In the genomic region with DNA sequence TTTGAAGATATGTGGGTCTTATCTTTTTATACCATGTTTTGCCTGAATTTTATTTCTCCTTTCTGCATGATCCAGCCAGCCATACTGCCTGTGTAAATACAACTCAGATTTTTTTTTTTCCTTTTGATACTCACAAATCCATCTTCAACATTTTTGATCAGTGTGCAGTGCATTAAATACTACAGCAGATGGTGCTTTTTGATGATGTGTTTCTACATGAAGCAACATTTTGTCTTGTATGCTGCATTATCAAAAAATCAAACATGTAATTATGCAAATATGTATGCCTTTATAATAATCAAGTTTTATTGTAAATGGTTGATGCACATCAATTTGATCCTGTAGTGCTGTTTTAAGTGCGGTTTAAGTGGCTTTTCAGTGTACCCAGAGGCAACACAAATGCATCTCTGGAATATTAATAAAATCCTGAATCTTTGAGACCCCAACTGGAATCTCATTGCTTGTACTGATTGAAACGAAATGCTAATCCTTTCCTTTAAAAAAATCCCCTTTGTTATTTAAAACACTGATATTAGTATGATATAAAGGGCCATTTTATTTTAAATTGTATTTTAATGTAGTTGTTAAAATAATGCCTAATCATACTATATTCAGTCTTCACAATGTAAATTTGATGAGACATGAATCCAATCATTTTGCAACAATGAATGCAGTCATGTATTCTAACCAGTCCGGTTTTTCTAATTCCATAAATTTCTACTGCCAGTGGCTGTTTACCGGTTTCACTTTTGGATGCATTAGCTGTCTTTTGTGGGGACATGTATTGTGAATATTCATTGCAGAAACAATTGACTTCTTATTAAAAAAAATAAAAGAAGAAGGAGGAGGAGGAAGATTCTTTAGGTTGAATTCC, we compare ENCODE assay signal across 29 cellular contexts.
DNase-seq lines count a peak whose midpoint lies in the region; ATAC-seq, FAIRE-seq and TF ChIP-seq lines count a peak whose summit lies in the region.
"Had no signal": no experiment of that assay in that cellular context is flagged by ENCODE, and none has a peak within 500 bp of the region (broad histone marks: within the 10 kb centered on the region; RNA-seq: fewer than 3 reads in every experiment).

No MANE protein-coding gene starts in this region.

- ATAC-seq in SK-N-SH treated with all-trans-retinoic acid at 6 μM for 48 hours (no peak), GM19463 (IDR thresholded peaks at IDR 0.05; ENCODE audit: unreplicated experiment) (no peak)
- ATAC-seq: naive thymus-derived CD8-positive, alpha-beta T cell; sciatic nerve; stimulated activated naive CD8-positive, alpha-beta T cell treated with anti-CD3 and anti-CD28 coated beads, Interleukin-15, amount 100 ng/mL, for 72 hours had no signal

- FAIRE-seq in islet of Langerhans (lab: Jason Lieb, UNC) = peak; percentile 33
- FAIRE-seq: bronchial epithelial cell had no signal

- DNase-seq in NCI-H1417 (lab: John Stamatoyannopoulos, UW) (peak; percentile 22 to 82 (median 48)), NCI-H1417 treated with DMSO at 0.1 percent for 48 hours (lab: John Stamatoyannopoulos, UW) (no peak), NCI-H1694 treated with DMSO at 0.1 percent for 48 hours (lab: John Stamatoyannopoulos, UW) (peak; percentile 29), NCI-H526 treated with DMSO at 0.1 percent for 48 hours (lab: John Stamatoyannopoulos, UW) (no peak), NAMALWA (ENCODE audit: low spot score) (no peak)
- DNase-seq: 8988T; activated CD4-positive, alpha-beta T cell treated with anti-CD3 and anti-CD28 coated beads, Interleukin-2, amount 10 ng/mL, durations not matched to agents 24 days and 14 days; activated CD8-positive, alpha-beta memory T cell treated with anti-CD3 and anti-CD28 coated beads for 24 hours; activated T-cell treated with anti-CD3 and anti-CD28 coated beads for 4 hours; Caco-2; DND-41; effector CD4-positive, alpha-beta T cell; GF-D8; IMR-90; MV-4-11; naive thymus-derived CD8-positive, alpha-beta T cell; NCI-H510A treated with DMSO at 0.1 percent for 48 hours; nucleus accumbens; SIG-M5; stimulated activated CD4-positive, alpha-beta T cell treated with anti-CD3 and anti-CD28 coated beads, Interleukin-12 subunit alpha, Interleukin-12 subunit beta, amount 100 ng/mL, for 4 hours; stimulated activated CD4-positive, alpha-beta T cell treated with anti-CD3 and anti-CD28 coated beads, Interleukin-2, amount 100 ng/mL, for 48 hours; stimulated activated naive CD8-positive, alpha-beta T cell treated with anti-CD3 and anti-CD28 coated beads, Interleukin-15, amount 100 ng/mL, for 72 hours; T1000; uterus had no signal

TF ChIP-seq in SK-N-SH treated with all-trans-retinoic acid at 6 μM for 48 hours, 23 proteins besides CTCF, POLR2A, EP300 and RAD21:
- TF ChIP-seq TCF4 (CRISPR knock-in tag; IDR thresholded peaks at IDR 0.05; ENCODE audit: borderline replicate concordance) (0 out of 2 replicates have a peak, but pooled peaks have one; percentile 29), RARB (CRISPR knock-in tag; IDR thresholded peaks at IDR 0.05) (no peak), CSDC2 (CRISPR knock-in tag; IDR thresholded peaks at IDR 0.05) (no peak)

Comparison
In these comparisons a context has a peak if more than half of its experiments do, and no peak if none do; other contexts are left out.
1. DNase-seq: peak in NCI-H1417 (3 of 3) and NCI-H1694 treated with DMSO at 0.1 percent for 48 hours (single experiment); none in NCI-H1417 treated with DMSO at 0.1 percent for 48 hours (single experiment), NCI-H526 treated with DMSO at 0.1 percent for 48 hours (single experiment) and NAMALWA (single experiment).